ENCODE assay signal across 1 cellular context in genomic region chr13:27533155-27533643, GRCh38.
TF ChIP-seq lines count a peak whose summit lies in the region.

No MANE protein-coding gene starts in this region.

TF ChIP-seq in HEK293, 187 proteins besides CTCF, POLR2A, EP300 and RAD21 (continued from another document):
- TF ChIP-seq ZBTB44 (tag by site-specific recombination; IDR thresholded peaks at IDR 0.05) = no peak
- no peak for TF ChIP-seq BCL6B (tag by site-specific recombination; IDR thresholded peaks at IDR 0.05)
- no peak for TF ChIP-seq ZNF513 (tag by site-specific recombination; IDR thresholded peaks at IDR 0.05)
- TF ChIP-seq ATF2 (tag by site-specific recombination; IDR thresholded peaks at IDR 0.05; ENCODE audit: low read depth) = no peak
- no peak for TF ChIP-seq PRDM4 (tag by site-specific recombination; IDR thresholded peaks at IDR 0.05)
- TF ChIP-seq ZNF133 (tag by site-specific recombination; IDR thresholded peaks at IDR 0.05) = no peak
- TF ChIP-seq ZSCAN30 (tag by site-specific recombination; IDR thresholded peaks at IDR 0.05) = peak; percentile 47; the same call in 1 of the 2 replicates
- TF ChIP-seq ZNF362 (tag by site-specific recombination; IDR thresholded peaks at IDR 0.05) = no peak
- no peak for TF ChIP-seq ZNF585B (tag by site-specific recombination; IDR thresholded peaks at IDR 0.05)
- no peak for TF ChIP-seq ZNF155 (tag by site-specific recombination; IDR thresholded peaks at IDR 0.05)
- peak; percentile 47 for TF ChIP-seq ZNF654 (tag by site-specific recombination; IDR thresholded peaks at IDR 0.05; ENCODE audit: low read depth)
- no peak for TF ChIP-seq PRDM6 (tag by site-specific recombination; IDR thresholded peaks at IDR 0.05)
- no peak for TF ChIP-seq EGR2 (tag by site-specific recombination; IDR thresholded peaks at IDR 0.05; ENCODE audit: low read depth)
- no peak for TF ChIP-seq ZNF843 (tag by site-specific recombination; IDR thresholded peaks at IDR 0.05)
- peak; percentile 53; the same call in 1 of the 2 replicates for TF ChIP-seq ZBTB48 (tag by site-specific recombination; IDR thresholded peaks at IDR 0.05)
- no peak for TF ChIP-seq ZNF510 (tag by site-specific recombination; IDR thresholded peaks at IDR 0.05; ENCODE audit: insufficient replicate concordance)
- TF ChIP-seq ZFP37 (tag by site-specific recombination; IDR thresholded peaks at IDR 0.05) = 0 out of 2 replicates have a peak, but pooled peaks have one; percentile 28
- no peak for TF ChIP-seq ZNF544 (tag by site-specific recombination; IDR thresholded peaks at IDR 0.05)
- no peak for TF ChIP-seq ZNF777 (tag by site-specific recombination; IDR thresholded peaks at IDR 0.05; ENCODE audit: borderline replicate concordance)
- no peak for TF ChIP-seq ZNF610 (tag by site-specific recombination; IDR thresholded peaks at IDR 0.05; ENCODE audit: borderline replicate concordance)
- TF ChIP-seq ZNF423 (tag by site-specific recombination; IDR thresholded peaks at IDR 0.05) = no peak
- no peak for TF ChIP-seq SCRT1 (tag by site-specific recombination; IDR thresholded peaks at IDR 0.05; ENCODE audit: borderline replicate concordance)
- TF ChIP-seq ZNF391 (tag by site-specific recombination; IDR thresholded peaks at IDR 0.05; ENCODE audit: borderline replicate concordance, low read depth) = no peak
- TF ChIP-seq ZNF600 (tag by site-specific recombination; IDR thresholded peaks at IDR 0.05) = no peak
- TF ChIP-seq ZNF350 (tag by site-specific recombination; IDR thresholded peaks at IDR 0.05) = no peak
- 0 out of 2 replicates have a peak, but pooled peaks have one; percentile 25 for TF ChIP-seq ZEB2 (tag by site-specific recombination; IDR thresholded peaks at IDR 0.05)
- TF ChIP-seq BCL11B (tag by site-specific recombination; IDR thresholded peaks at IDR 0.05; ENCODE audit: low read depth) = no peak
- TF ChIP-seq ZNF335 (tag by site-specific recombination; conservative IDR thresholded peaks at IDR 0.05) = no peak
- no peak for TF ChIP-seq ZBTB1 (tag by site-specific recombination; IDR thresholded peaks at IDR 0.05)
- TF ChIP-seq ZNF624 (tag by site-specific recombination; IDR thresholded peaks at IDR 0.05) = no peak
- no peak for TF ChIP-seq ZNF19 (tag by site-specific recombination; IDR thresholded peaks at IDR 0.05; ENCODE audit: low read depth)
- TF ChIP-seq ZNF398 (tag by site-specific recombination; IDR thresholded peaks at IDR 0.05) = no peak
- TF ChIP-seq SCRT2 (tag by site-specific recombination; IDR thresholded peaks at IDR 0.05) = 0 out of 2 replicates have a peak, but pooled peaks have one; percentile 22
